ENCODE assay signal across 8 cellular contexts in genomic region chr14:39265741-39266588, GRCh38. TPM values are rescaled to one million over a fixed set of nuclear protein-coding genes. Genes with fewer than 3 reads are reported as not detected.
DNase-seq lines count a peak whose midpoint lies in the region; ATAC-seq and TF ChIP-seq lines count a peak whose summit lies in the region.

No MANE protein-coding gene starts in this region.

- peak overlapping the region; percentile 98 for H3K27ac Mint-ChIP-seq in mesothelial cell of epicardium

- H3K4me3 ChIP-seq in AG04449 (ENCODE audit: low read depth, low read length) (peak overlapping the region; percentile 90), upper lobe of left lung (peak overlapping the region; percentile 63 to 90 (median 88))

- 11 to 13% methylated on average over 18 of the region's 18 CpGs for WGBS in upper lobe of left lung, 2 donors

- ATAC-seq in GM18907 (IDR thresholded peaks at IDR 0.05; ENCODE audit: unreplicated experiment) (peak; percentile 0), upper lobe of left lung (ENCODE audit: low FRiP score in 2 of 2) (peak; percentile 10 to 71), HG03342 (IDR thresholded peaks at IDR 0.05; ENCODE audit: unreplicated experiment) (no peak)

- no peaks in the 10 kb centered on the region for H3K27me3 ChIP-seq in upper lobe of left lung

- TF ChIP-seq CTCF in AG04449 (IDR thresholded peaks at IDR 0.05; ENCODE audit: insufficient read depth, low read length, missing control alignments) (no peak), mesothelial cell of epicardium (IDR thresholded peaks at IDR 0.05; ENCODE audit: unreplicated experiment) (no peak), upper lobe of left lung (IDR thresholded peaks at IDR 0.05) (peak in 1 of 6 experiments; percentile 9)

- peak overlapping the region; percentile 93 for H3K4me3 Mint-ChIP-seq in mesothelial cell of epicardium

- H3K9me3 Mint-ChIP-seq in mesothelial cell of epicardium: peaks cover 7% of the 10 kb centered on the region

- TF ChIP-seq EP300 in upper lobe of left lung (IDR thresholded peaks at IDR 0.05): no peak

- CTCF ChIA-PET in AG04449 (lab: Yijun Ruan, JAX): interaction anchor here (1.2 kb wide), 2 partner anchors 16 to 21 kb away, joined by 3 read pairs; no protein-coding TSS in a partner anchor

- no peak for TF ChIP-seq POLR2A in upper lobe of left lung (IDR thresholded peaks at IDR 0.05)

- H3K36me3 ChIP-seq in upper lobe of left lung: no peaks in the 10 kb centered on the region

- DNase-seq in AG04449 (ENCODE audit: low read depth, low spot score): no peak
- peak; percentile 57 for DNase-seq in OCI-M1 (lab: John Stamatoyannopoulos, UW)
- DNase-seq in dermis blood vessel endothelial cell: peak; percentile 39
- DNase-seq in mesothelial cell of epicardium (ENCODE audit: low spot score in 2 of 2, unreplicated experiment in 2 of 2): no peak
- no peak for DNase-seq in upper lobe of left lung
- no peak for DNase-seq in NCI-H2107 treated with DMSO at 0.1 percent for 48 hours (lab: John Stamatoyannopoulos, UW; ENCODE audit: unreplicated experiment)

- H3K27me3 Mint-ChIP-seq in mesothelial cell of epicardium (ENCODE audit: low read depth): no peaks in the 10 kb centered on the region

- H3K4me1 ChIP-seq in upper lobe of left lung: peaks cover 16 to 29% (median 24%) of the 10 kb centered on the region in 4 donors

- H3K27ac ChIP-seq in upper lobe of left lung: peak overlapping the region; percentile 96 to 99 (median 99)

- H3K9me3 ChIP-seq in upper lobe of left lung: no peaks in the 10 kb centered on the region

- POLR2A ChIA-PET in AG04449 (lab: Yijun Ruan, JAX): interaction anchor here (0.6 to 3.2 kb wide), 5 partner anchors 37 to 152 kb away, joined by 3 to 15 read pairs (median 3); partner anchors contain the start of genes PNN and TRAPPC6B

- peaks cover 33% of the 10 kb centered on the region for H3K4me1 Mint-ChIP-seq in mesothelial cell of epicardium

- H3K36me3 Mint-ChIP-seq in mesothelial cell of epicardium: no peaks in the 10 kb centered on the region

RNA-seq across cellular contexts. Expression of gene MIA2, which starts 32.2 kb away (rescaled TPM):
- total RNA-seq in dermis blood vessel endothelial cell (21.2 and 24.7 TPM in 2 replicates), mesothelial cell of epicardium (18.9 to 21.3 TPM (median 19.7 TPM) in 3 replicates), upper lobe of left lung (10 to 100 TPM; 13.0 to 56.8 (median 25.4) TPM)

Comparison
In these comparisons a context has a peak if more than half of its experiments do, and no peak if none do; other contexts are left out.
1. DNase-seq: peak in OCI-M1 (single experiment) and dermis blood vessel endothelial cell (single experiment); none in AG04449 (single experiment), mesothelial cell of epicardium (0 of 2), upper lobe of left lung (0 of 2) and NCI-H2107 treated with DMSO at 0.1 percent for 48 hours (single experiment).